14 cellular contexts compared by ENCODE assay signal in genomic region chr13:42393573-42394360, GRCh38.
DNase-seq lines count a peak whose midpoint lies in the region; ATAC-seq, FAIRE-seq and TF ChIP-seq lines count a peak whose summit lies in the region.
"Had no signal": no experiment of that assay in that cellular context is flagged by ENCODE, and none has a peak within 500 bp of the region (broad histone marks: within the 10 kb centered on the region; RNA-seq: fewer than 3 reads in every experiment).

No MANE protein-coding gene starts in this region.

- intact Hi-C loops in natural killer cell (cut with micrococcal nuclease), result loop anchor here (1.0 to 5.0 kb wide), 3 partner anchors 15 to 184 kb away; no protein-coding TSS in a partner anchor

- H3K36me3 Mint-ChIP-seq in activated CD4-positive, alpha-beta memory T cell treated with anti-CD3 and anti-CD28 coated beads, Interleukin-2, amount 10 ng/mL, durations not matched to agents 7 days and 5 days (ENCODE audit: low read depth), result peaks cover 9% of the 10 kb centered on the region
- H3K36me3 Mint-ChIP-seq in natural killer cell, result no peaks in the 10 kb centered on the region

- peaks cover 78% of the 10 kb centered on the region for H3K4me1 Mint-ChIP-seq in activated CD4-positive, alpha-beta memory T cell treated with anti-CD3 and anti-CD28 coated beads, Interleukin-2, amount 10 ng/mL, durations not matched to agents 7 days and 5 days
- H3K4me1 Mint-ChIP-seq in natural killer cell, result peaks cover 56 to 64% of the 10 kb centered on the region in 2 donors

- H3K27me3 Mint-ChIP-seq in activated CD4-positive, alpha-beta memory T cell treated with anti-CD3 and anti-CD28 coated beads, Interleukin-2, amount 10 ng/mL, durations not matched to agents 7 days and 5 days, result no peaks in the 10 kb centered on the region
- peaks cover 0 to 3% of the 10 kb centered on the region in 2 donors for H3K27me3 Mint-ChIP-seq in natural killer cell (ENCODE audit: low read depth in 2 of 2)

- ATAC-seq in natural killer cell, result no peak
- ATAC-seq: SK-N-SH treated with all-trans-retinoic acid at 6 μM for 48 hours had no signal

- no peaks in the 10 kb centered on the region for H3K9me3 Mint-ChIP-seq in activated CD4-positive, alpha-beta memory T cell treated with anti-CD3 and anti-CD28 coated beads, Interleukin-2, amount 10 ng/mL, durations not matched to agents 7 days and 5 days
- H3K9me3 Mint-ChIP-seq in natural killer cell, result no peaks in the 10 kb centered on the region

- peak; percentile 86 for FAIRE-seq in GM19239 (lab: Jason Lieb, UNC)

- H3K27ac Mint-ChIP-seq in activated CD4-positive, alpha-beta memory T cell treated with anti-CD3 and anti-CD28 coated beads, Interleukin-2, amount 10 ng/mL, durations not matched to agents 7 days and 5 days, result peak overlapping the region; percentile 99
- H3K27ac Mint-ChIP-seq in natural killer cell, result peak overlapping the region; percentile 88 to 90

- CTCF ChIA-PET in activated CD4-positive, alpha-beta memory T cell treated with anti-CD3 and anti-CD28 coated beads, Interleukin-2, amount 10 ng/mL, durations not matched to agents 7 days and 5 days (lab: Charles Lee), result interaction anchor here (1.1 to 2.3 kb wide), 7 partner anchors 13 to 103 kb away, joined by 3 to 13 read pairs (median 4); no protein-coding TSS in a partner anchor

- POLR2A ChIA-PET in activated CD4-positive, alpha-beta memory T cell treated with anti-CD3 and anti-CD28 coated beads, Interleukin-2, amount 10 ng/mL, durations not matched to agents 7 days and 5 days (lab: Charles Lee), result interaction anchor here (1.2 to 11.5 kb wide), 15 partner anchors 9 to 598 kb away, joined by 3 to 301 read pairs (median 13); partner anchors contain the start of genes AKAP11 and EPSTI1

- TF ChIP-seq CTCF in natural killer cell (IDR thresholded peaks at IDR 0.05), result no peak

- peak overlapping the region; percentile 77 for H3K4me3 Mint-ChIP-seq in activated CD4-positive, alpha-beta memory T cell treated with anti-CD3 and anti-CD28 coated beads, Interleukin-2, amount 10 ng/mL, durations not matched to agents 7 days and 5 days
- H3K4me3 Mint-ChIP-seq in natural killer cell, result peak overlapping the region; percentile 77

- DNase-seq in activated CD4-positive, alpha-beta T cell treated with anti-CD3 and anti-CD28 coated beads for 48 hours, result peak; percentile 42
- no peak for DNase-seq in activated CD4-positive, alpha-beta T cell treated with anti-CD3 and anti-CD28 coated beads, Interleukin-2, amount 50 U/mL, for 48 hours
- DNase-seq in GM19239 (ENCODE audit: insufficient read length, low spot score) (no peak), natural killer cell (no peak), SHP77 treated with DMSO at 0.1 percent for 48 hours (lab: John Stamatoyannopoulos, UW) (no peak), HCEC 1CT (no peak), globus pallidus (ENCODE audit: low spot score) (no peak)
- DNase-seq in activated CD4-positive, alpha-beta memory T cell treated with anti-CD3 and anti-CD28 coated beads, Interleukin-2, amount 10 ng/mL, durations not matched to agents 7 days and 5 days, result no peak
- DNase-seq: anterior cingulate cortex, DMS79, islet precursor cell, NCI-H2171, thyroid gland had no signal
